ENCODE assay signal across 1 cellular context in the genomic region with DNA sequence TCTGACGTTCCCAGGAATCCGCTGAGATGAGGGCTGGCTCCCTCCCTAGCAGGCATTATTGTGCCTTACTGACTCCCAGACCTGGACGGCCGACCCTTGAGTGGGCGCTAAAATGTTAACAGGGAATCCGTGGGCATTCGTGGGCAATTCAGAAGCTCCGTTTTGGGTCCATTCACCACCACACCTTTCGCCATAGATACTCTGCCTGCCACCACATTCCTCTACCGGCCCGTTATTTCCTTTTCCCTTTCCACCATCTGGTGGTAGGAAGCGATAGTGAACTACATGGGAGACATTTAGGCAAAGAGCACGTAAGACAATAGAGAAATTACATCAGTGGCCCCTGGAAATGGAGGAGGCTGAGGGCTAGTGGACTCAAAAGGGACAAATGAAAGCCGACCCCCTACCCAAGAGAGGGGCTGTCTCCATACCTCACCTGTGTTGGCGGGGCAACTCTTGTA.
TF ChIP-seq lines count a peak whose summit lies in the region.

No MANE protein-coding gene starts in this region.

TF ChIP-seq in HEK293, 187 proteins besides CTCF, POLR2A, EP300 and RAD21 (continued from another document):
- TF ChIP-seq, protein P1, sequence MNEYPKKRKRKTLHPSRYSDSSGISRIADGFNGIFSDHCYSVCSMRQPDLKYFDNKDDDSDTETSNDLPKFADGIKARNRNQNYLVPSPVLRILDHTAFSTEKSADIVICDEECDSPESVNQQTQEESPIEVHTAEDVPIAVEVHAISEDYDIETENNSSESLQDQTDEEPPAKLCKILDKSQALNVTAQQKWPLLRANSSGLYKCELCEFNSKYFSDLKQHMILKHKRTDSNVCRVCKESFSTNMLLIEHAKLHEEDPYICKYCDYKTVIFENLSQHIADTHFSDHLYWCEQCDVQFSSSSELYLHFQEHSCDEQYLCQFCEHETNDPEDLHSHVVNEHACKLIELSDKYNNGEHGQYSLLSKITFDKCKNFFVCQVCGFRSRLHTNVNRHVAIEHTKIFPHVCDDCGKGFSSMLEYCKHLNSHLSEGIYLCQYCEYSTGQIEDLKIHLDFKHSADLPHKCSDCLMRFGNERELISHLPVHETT (tag by site-specific recombination; IDR thresholded peaks at IDR 0.05) = no peak
- TF ChIP-seq ZBTB17 (tag by site-specific recombination; IDR thresholded peaks at IDR 0.05) (peak; percentile 63), TRIM28 (IDR thresholded peaks at IDR 0.05; ENCODE audit: borderline replicate concordance, low read length) (peak; percentile 62; the same call in 1 of the 2 replicates), ZNF2 (tag by site-specific recombination; IDR thresholded peaks at IDR 0.05) (0 out of 2 replicates have a peak, but pooled peaks have one; percentile 6), ZNF654 (tag by site-specific recombination; IDR thresholded peaks at IDR 0.05; ENCODE audit: low read depth) (peak; percentile 80), PRDM1 (tag by site-specific recombination; IDR thresholded peaks at IDR 0.05) (peak; percentile 45; the same call in 1 of the 2 replicates), ZNF776 (tag by site-specific recombination; IDR thresholded peaks at IDR 0.05; ENCODE audit: borderline replicate concordance) (no peak), YY1 (tag by site-specific recombination; IDR thresholded peaks at IDR 0.05) (0 out of 2 replicates have a peak, but pooled peaks have one; percentile 32), KLF1 (tag by site-specific recombination; IDR thresholded peaks at IDR 0.05) (peak; percentile 6; the same call in 1 of the 2 replicates)
- TF ChIP-seq, protein P2, sequence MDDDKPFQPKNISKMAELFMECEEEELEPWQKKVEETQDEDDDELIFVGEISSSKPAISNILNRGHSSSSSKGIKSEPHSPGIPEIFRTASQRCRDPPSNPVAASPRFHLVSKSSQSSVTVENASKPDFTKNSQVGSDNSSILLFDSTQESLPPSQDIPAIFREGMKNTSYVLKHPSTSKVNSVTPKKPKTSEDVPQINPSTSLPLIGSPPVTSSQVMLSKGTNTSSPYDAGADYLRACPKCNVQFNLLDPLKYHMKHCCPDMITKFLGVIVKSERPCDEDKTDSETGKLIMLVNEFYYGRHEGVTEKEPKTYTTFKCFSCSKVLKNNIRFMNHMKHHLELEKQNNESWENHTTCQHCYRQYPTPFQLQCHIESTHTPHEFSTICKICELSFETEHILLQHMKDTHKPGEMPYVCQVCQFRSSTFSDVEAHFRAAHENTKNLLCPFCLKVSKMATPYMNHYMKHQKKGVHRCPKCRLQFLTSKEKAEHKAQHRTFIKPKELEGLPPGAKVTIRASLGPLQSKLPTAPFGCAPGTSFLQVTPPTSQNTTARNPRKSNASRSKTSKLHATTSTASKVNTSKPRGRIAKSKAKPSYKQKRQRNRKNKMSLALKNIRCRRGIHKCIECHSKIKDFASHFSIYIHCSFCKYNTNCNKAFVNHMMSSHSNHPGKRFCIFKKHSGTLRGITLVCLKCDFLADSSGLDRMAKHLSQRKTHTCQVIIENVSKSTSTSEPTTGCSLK (tag by site-specific recombination; IDR thresholded peaks at IDR 0.05) = no peak
